ENCODE assay signal across 10 cellular contexts in genomic region chr3:56928379-56929068, GRCh38.
DNase-seq lines count a peak whose midpoint lies in the region; TF ChIP-seq lines count a peak whose summit lies in the region.
"Had no signal": no experiment of that assay in that cellular context is flagged by ENCODE, and none has a peak within 500 bp of the region (broad histone marks: within the 10 kb centered on the region; RNA-seq: fewer than 3 reads in every experiment).

No MANE protein-coding gene starts in this region.

- H3K36me3 Mint-ChIP-seq in activated T-helper 1 cell treated with anti-CD3 and anti-CD28 coated beads, Interleukin-12 subunit alpha, Interleukin-12 subunit beta, Interleukin-2, Interleukin-4 antibody, amounts not matched to agents 30 ng/mL and 10 ng/mL and 1 ng/mL, durations not matched to agents 14 hours and 24 hours and 36 hours (ENCODE audit: low read depth): peaks cover 2% of the 10 kb centered on the region

- no peak overlapping the region for H3K9ac ChIP-seq in colonic mucosa (ENCODE audit: low read depth in 2 of 2, low read length in 2 of 2)

- DNase-seq in D341Med (ENCODE audit: low spot score): peak; percentile 54
- DNase-seq in MV-4-11 (lab: John Stamatoyannopoulos, UW): peak; percentile 44
- DNase-seq in amniotic epithelial cell (ENCODE audit: low read depth): peak; percentile 22
- DNase-seq in lung microvascular endothelial cell (ENCODE audit: low read depth in 2 of 2): peak; percentile 58 to 77
- no peak for DNase-seq in dorsolateral prefrontal cortex
- DNase-seq in activated T-helper 1 cell treated with anti-CD3 and anti-CD28 coated beads, Interleukin-12 subunit alpha, Interleukin-12 subunit beta, Interleukin-2, Interleukin-4 antibody, amounts not matched to agents 30 ng/mL and 10 ng/mL and 1 ng/mL, durations not matched to agents 14 hours and 24 hours and 36 hours (ENCODE audit: low spot score): no peak
- DNase-seq in epidermal melanocyte (ENCODE audit: insufficient read length, low spot score): no peak
- no peak for DNase-seq in colonic mucosa
- DNase-seq: activated T-cell treated with anti-CD3 and anti-CD28 coated beads, Interleukin-2, amount 50 U/mL, for 1 hour; NCI-H446 had no signal

- TF ChIP-seq CTCF in dorsolateral prefrontal cortex (IDR thresholded peaks at IDR 0.05 in 54 of 56, conservative IDR thresholded peaks at IDR 0.05 in 2 of 56; ENCODE audit: low read depth in 1 of 56, partially characterized antibody in 56 of 56): no peak
- TF ChIP-seq CTCF in colonic mucosa (IDR thresholded peaks at IDR 0.05): no peak

- peak overlapping the region in 2 of 59 donors; percentile 2 to 33 for H3K27ac ChIP-seq in dorsolateral prefrontal cortex
- H3K27ac ChIP-seq in colonic mucosa: no peak overlapping the region

- H3K27me3 ChIP-seq in dorsolateral prefrontal cortex (no peaks in the 10 kb centered on the region), colonic mucosa (no peaks in the 10 kb centered on the region)

- peaks cover 4% of the 10 kb centered on the region for H3K4me1 ChIP-seq in colonic mucosa

- H3K9me3 Mint-ChIP-seq in activated T-helper 1 cell treated with anti-CD3 and anti-CD28 coated beads, Interleukin-12 subunit alpha, Interleukin-12 subunit beta, Interleukin-2, Interleukin-4 antibody, amounts not matched to agents 30 ng/mL and 10 ng/mL and 1 ng/mL, durations not matched to agents 14 hours and 24 hours and 36 hours: peaks cover 10% of the 10 kb centered on the region

- no peaks in the 10 kb centered on the region for H3K36me3 ChIP-seq in colonic mucosa

- H3K4me3 Mint-ChIP-seq in activated T-helper 1 cell treated with anti-CD3 and anti-CD28 coated beads, Interleukin-12 subunit alpha, Interleukin-12 subunit beta, Interleukin-2, Interleukin-4 antibody, amounts not matched to agents 30 ng/mL and 10 ng/mL and 1 ng/mL, durations not matched to agents 14 hours and 24 hours and 36 hours: no peak overlapping the region

- peaks cover 68% of the 10 kb centered on the region for H3K4me1 Mint-ChIP-seq in activated T-helper 1 cell treated with anti-CD3 and anti-CD28 coated beads, Interleukin-12 subunit alpha, Interleukin-12 subunit beta, Interleukin-2, Interleukin-4 antibody, amounts not matched to agents 30 ng/mL and 10 ng/mL and 1 ng/mL, durations not matched to agents 14 hours and 24 hours and 36 hours (ENCODE audit: low read depth)

- H3K4me3 ChIP-seq in dorsolateral prefrontal cortex (no peak overlapping the region), colonic mucosa (no peak overlapping the region)

- intact Hi-C loops in dorsolateral prefrontal cortex (cut with DNase I) (loop anchor here in 1 of 2 donors (5.0 kb wide), 1 partner anchor 54 kb away; no protein-coding TSS in a partner anchor), colonic mucosa (cut with DNase I) (no loop called here)
- intact Hi-C loops in activated T-helper 1 cell treated with anti-CD3 and anti-CD28 coated beads, Interleukin-12 subunit alpha, Interleukin-12 subunit beta, Interleukin-2, Interleukin-4 antibody, amounts not matched to agents 30 ng/mL and 10 ng/mL and 1 ng/mL, durations not matched to agents 14 hours and 24 hours and 36 hours (cut with micrococcal nuclease): no loop called here

- H3K27ac Mint-ChIP-seq in activated T-helper 1 cell treated with anti-CD3 and anti-CD28 coated beads, Interleukin-12 subunit alpha, Interleukin-12 subunit beta, Interleukin-2, Interleukin-4 antibody, amounts not matched to agents 30 ng/mL and 10 ng/mL and 1 ng/mL, durations not matched to agents 14 hours and 24 hours and 36 hours: no peak overlapping the region

- H3K9me3 ChIP-seq in colonic mucosa: no peaks in the 10 kb centered on the region

- H3K27me3 Mint-ChIP-seq in activated T-helper 1 cell treated with anti-CD3 and anti-CD28 coated beads, Interleukin-12 subunit alpha, Interleukin-12 subunit beta, Interleukin-2, Interleukin-4 antibody, amounts not matched to agents 30 ng/mL and 10 ng/mL and 1 ng/mL, durations not matched to agents 14 hours and 24 hours and 36 hours (ENCODE audit: insufficient read depth): no peaks in the 10 kb centered on the region

Comparison
In these comparisons a context has a peak if more than half of its experiments do, and no peak if none do; other contexts are left out.
1. DNase-seq: peak in D341Med (single experiment), MV-4-11 (single experiment), amniotic epithelial cell (single experiment) and lung microvascular endothelial cell (2 of 2); none in dorsolateral prefrontal cortex (0 of 10), activated T-helper 1 cell treated with anti-CD3 and anti-CD28 coated beads, Interleukin-12 subunit alpha, Interleukin-12 subunit beta, Interleukin-2, Interleukin-4 antibody, amounts not matched to agents 30 ng/mL and 10 ng/mL and 1 ng/mL, durations not matched to agents 14 hours and 24 hours and 36 hours (single experiment), epidermal melanocyte (single experiment) and colonic mucosa (single experiment).